Comparison of ENCODE assay signal across 11 cellular contexts in genomic region chr6:15608406-15608805, GRCh38. TPM values are rescaled to one million over a fixed set of nuclear protein-coding genes. Genes with fewer than 3 reads are reported as not detected.
DNase-seq lines count a peak whose midpoint lies in the region; TF ChIP-seq lines count a peak whose summit lies in the region.
"Had no signal": no experiment of that assay in that cellular context is flagged by ENCODE, and none has a peak within 500 bp of the region (broad histone marks: within the 10 kb centered on the region; RNA-seq: fewer than 3 reads in every experiment).

No MANE protein-coding gene starts in this region.

- H3K79me2 ChIP-seq in GM23248 (ENCODE audit: insufficient read depth) = no peaks in the 10 kb centered on the region
- H3K79me2 ChIP-seq in MM.1S (ENCODE audit: low read length) = no peaks in the 10 kb centered on the region

- H3K27me3 ChIP-seq in GM23248 (replicated peaks; ENCODE audit: insufficient read depth) (no peaks in the 10 kb centered on the region), left ventricle myocardium inferior (ENCODE audit: low read depth) (no peaks in the 10 kb centered on the region), MM.1S (replicated peaks; ENCODE audit: insufficient read depth, low read length) (no peaks in the 10 kb centered on the region)

- TF ChIP-seq CTCF in left ventricle myocardium inferior (IDR thresholded peaks at IDR 0.05; ENCODE audit: borderline replicate concordance) (no peak), MM.1S (IDR thresholded peaks at IDR 0.05; ENCODE audit: low read length) (no peak)

- H3K9ac ChIP-seq in GM23248 (no peak overlapping the region), MM.1S (ENCODE audit: low read length) (no peak overlapping the region)

- 29 to 30% methylated on average over 1 of the region's 1 CpG for WGBS in GM23248 (ENCODE audit: low coverage in 1 of 2, low lambda C conversion rate in 2 of 2, missing lambda C conversion rate in 2 of 2), 2 experiments

- peaks cover 17% of the 10 kb centered on the region for H3K4me1 ChIP-seq in GM23248 (ENCODE audit: insufficient read depth)
- H3K4me1 ChIP-seq in left ventricle myocardium inferior = peaks cover 28% of the 10 kb centered on the region
- H3K4me1 ChIP-seq in MM.1S (ENCODE audit: low read length) = no peaks in the 10 kb centered on the region

- H3K9me2 ChIP-seq in GM23248 (ENCODE audit: insufficient read depth) (no peaks in the 10 kb centered on the region), MM.1S (replicated peaks; ENCODE audit: insufficient read depth, low read length) (no peaks in the 10 kb centered on the region)

- DNase-seq in GM23248 = peak; percentile 94
- DNase-seq in SW480 (ENCODE audit: low spot score) = peak; percentile 8
- DNase-seq in left ventricle myocardium inferior = no peak
- DNase-seq in smooth muscle cell of the brain vasculature (ENCODE audit: low read depth, low spot score) = peak; percentile 29
- no peak for DNase-seq in MM.1S
- DNase-seq in mesenteric fat pad (ENCODE audit: low spot score) = no peak
- no peak for DNase-seq in inferior parietal cortex (ENCODE audit: extremely low spot score)
- DNase-seq in cerebellum (ENCODE audit: low spot score) = no peak
- DNase-seq: anterior cingulate cortex, glutamatergic neuron, NCI-H1092 had no signal

- intact Hi-C loops in left ventricle myocardium inferior (cut with micrococcal nuclease) = no loop called here

- no peak overlapping the region for H2AFZ ChIP-seq in GM23248
- no peak overlapping the region for H2AFZ ChIP-seq in MM.1S (ENCODE audit: low read length)

- no peaks in the 10 kb centered on the region for H3K36me3 ChIP-seq in GM23248 (ENCODE audit: low read depth)
- peaks cover 18% of the 10 kb centered on the region for H3K36me3 ChIP-seq in left ventricle myocardium inferior
- H3K36me3 ChIP-seq in MM.1S (replicated peaks; ENCODE audit: insufficient read depth, low read length) = no peaks in the 10 kb centered on the region

- H3K4me3 ChIP-seq in GM23248 = no peak overlapping the region
- no peak overlapping the region for H3K4me3 ChIP-seq in left ventricle myocardium inferior
- no peak overlapping the region for H3K4me3 ChIP-seq in MM.1S (ENCODE audit: low read length)

- H4K20me1 ChIP-seq in GM23248 (ENCODE audit: insufficient read depth) = no peaks in the 10 kb centered on the region
- H4K20me1 ChIP-seq in MM.1S (ENCODE audit: insufficient read depth, low read length) = no peaks in the 10 kb centered on the region

- H3F3A ChIP-seq in GM23248 (ENCODE audit: insufficient read depth) (peaks cover 10% of the 10 kb centered on the region; the same call in 1 of the 2 replicates), MM.1S (ENCODE audit: insufficient read depth, low read length) (no peaks in the 10 kb centered on the region)

- in situ Hi-C loops in GM23248 (cut with MboI) = no loop called here

- H3K4me2 ChIP-seq in GM23248 (ENCODE audit: unreplicated experiment) (no peak overlapping the region), MM.1S (ENCODE audit: low read depth, low read length) (no peak overlapping the region)

- H3K27ac ChIP-seq in GM23248 (peak overlapping the region; percentile 23; the same call in 1 of the 2 replicates), left ventricle myocardium inferior (replicated peaks) (peak overlapping the region; percentile 63), MM.1S (ENCODE audit: low read length) (no peak overlapping the region)

- H3K9me3 ChIP-seq in GM23248 (ENCODE audit: low read depth) (no peaks in the 10 kb centered on the region), left ventricle myocardium inferior (replicated peaks) (peaks cover 10% of the 10 kb centered on the region), MM.1S (replicated peaks; ENCODE audit: insufficient read depth, low read length) (no peaks in the 10 kb centered on the region)

RNA-seq across cellular contexts. Expression of gene DTNBP1, which starts 54.4 kb away (rescaled TPM):
- total RNA-seq in GM23248 (2014; rRNA removed; shearing (Covaris generic)) = 0.32 and 3.9 TPM in 2 replicates
- polyA plus RNA-seq in GM23248 (2016; fragmentation: Nextera tagmentation; extraction: Ambion mirVana) = 15.8 and 18.1 TPM in 2 replicates
- total RNA-seq in left ventricle myocardium inferior (19.2 TPM), mesenteric fat pad (21.9 TPM), cerebellum (7.3 TPM)

Comparison
In these comparisons a context has a peak if more than half of its experiments do, and no peak if none do; other contexts are left out.
1. DNase-seq: peak in GM23248 (single experiment), SW480 (single experiment) and smooth muscle cell of the brain vasculature (single experiment); none in left ventricle myocardium inferior (single experiment), MM.1S (single experiment), mesenteric fat pad (single experiment), inferior parietal cortex (single experiment) and cerebellum (single experiment).